ENCODE assay signal across 12 cellular contexts in genomic region chr12:99453831-99454538, GRCh38.
DNase-seq lines count a peak whose midpoint lies in the region; ATAC-seq, FAIRE-seq and TF ChIP-seq lines count a peak whose summit lies in the region.
"Had no signal": no experiment of that assay in that cellular context is flagged by ENCODE, and none has a peak within 500 bp of the region (broad histone marks: within the 10 kb centered on the region; RNA-seq: fewer than 3 reads in every experiment).

No MANE protein-coding gene starts in this region.

- H3K4me1 Mint-ChIP-seq in activated CD4-positive, alpha-beta memory T cell treated with anti-CD3 and anti-CD28 coated beads for 36 hours (ENCODE audit: low read depth): no peaks in the 10 kb centered on the region
- H3K4me1 Mint-ChIP-seq: immature natural killer cell; stimulated activated memory B cell treated with anti-CD40 and anti-IgM and Interleukin-4, amounts not matched to agents 10 μg/mL and 1 μg/mL and 100 μg/mL, for 72 hours had no signal

- H3K4me3 Mint-ChIP-seq in activated CD4-positive, alpha-beta memory T cell treated with anti-CD3 and anti-CD28 coated beads for 36 hours: no peak overlapping the region
- H3K4me3 Mint-ChIP-seq: activated T-cell treated with anti-CD3 and anti-CD28 coated beads, Interleukin-2, amount 50 U/mL, for 24 hours; immature natural killer cell; stimulated activated memory B cell treated with anti-CD40 and anti-IgM and Interleukin-4, amounts not matched to agents 10 μg/mL and 1 μg/mL and 100 μg/mL, for 72 hours had no signal

- CTCF ChIA-PET in activated CD4-positive, alpha-beta memory T cell treated with anti-CD3 and anti-CD28 coated beads for 36 hours (lab: Charles Lee): no interaction called here

- TF ChIP-seq POLR2A in H54 (IDR thresholded peaks at IDR 0.05; ENCODE audit: low read depth, low read length): no peak

- no peaks in the 10 kb centered on the region for H3K27me3 Mint-ChIP-seq in activated CD4-positive, alpha-beta memory T cell treated with anti-CD3 and anti-CD28 coated beads for 36 hours
- H3K27me3 Mint-ChIP-seq: activated T-cell treated with anti-CD3 and anti-CD28 coated beads, Interleukin-2, amount 50 U/mL, for 24 hours; stimulated activated memory B cell treated with anti-CD40 and anti-IgM and Interleukin-4, amounts not matched to agents 10 μg/mL and 1 μg/mL and 100 μg/mL, for 72 hours had no signal

- intact Hi-C loops in activated CD4-positive, alpha-beta memory T cell treated with anti-CD3 and anti-CD28 coated beads for 36 hours (cut with micrococcal nuclease): no loop called here

- DNase-seq in myocyte (ENCODE audit: low read depth) (peak; percentile 9), H54 (ENCODE audit: insufficient read length, low spot score) (no peak), EL (no peak), mucosa of gallbladder (ENCODE audit: low spot score) (no peak)
- DNase-seq in activated CD4-positive, alpha-beta memory T cell treated with anti-CD3 and anti-CD28 coated beads for 36 hours: no peak
- DNase-seq: activated T-cell treated with anti-CD3 and anti-CD28 coated beads, Interleukin-2, amount 50 U/mL, for 24 hours; immature natural killer cell; NCI-H2107 had no signal

- H3K9me3 Mint-ChIP-seq in activated CD4-positive, alpha-beta memory T cell treated with anti-CD3 and anti-CD28 coated beads for 36 hours: peaks cover 7% of the 10 kb centered on the region

- ATAC-seq in GM18873 (IDR thresholded peaks at IDR 0.05; ENCODE audit: low FRiP score, unreplicated experiment) (peak; percentile 58), HG02678 (IDR thresholded peaks at IDR 0.05; ENCODE audit: unreplicated experiment) (peak; percentile 65), HG03575 (IDR thresholded peaks at IDR 0.05; ENCODE audit: extremely low read depth, insufficient number of reproducible peaks, low FRiP score, unreplicated experiment) (peak; percentile 35)
- ATAC-seq: stimulated activated memory B cell treated with anti-CD40 and anti-IgM and Interleukin-4, amounts not matched to agents 10 μg/mL and 1 μg/mL and 100 μg/mL, for 72 hours had no signal

- no peak for FAIRE-seq in H54 (lab: Jason Lieb, UNC)

- POLR2A ChIA-PET in activated CD4-positive, alpha-beta memory T cell treated with anti-CD3 and anti-CD28 coated beads for 36 hours (lab: Charles Lee): no interaction called here

- no peak overlapping the region for H3K27ac Mint-ChIP-seq in activated CD4-positive, alpha-beta memory T cell treated with anti-CD3 and anti-CD28 coated beads for 36 hours
- H3K27ac Mint-ChIP-seq: activated T-cell treated with anti-CD3 and anti-CD28 coated beads, Interleukin-2, amount 50 U/mL, for 24 hours; immature natural killer cell; stimulated activated memory B cell treated with anti-CD40 and anti-IgM and Interleukin-4, amounts not matched to agents 10 μg/mL and 1 μg/mL and 100 μg/mL, for 72 hours had no signal

- H3K36me3 Mint-ChIP-seq in activated CD4-positive, alpha-beta memory T cell treated with anti-CD3 and anti-CD28 coated beads for 36 hours: no peaks in the 10 kb centered on the region
- H3K36me3 Mint-ChIP-seq: stimulated activated memory B cell treated with anti-CD40 and anti-IgM and Interleukin-4, amounts not matched to agents 10 μg/mL and 1 μg/mL and 100 μg/mL, for 72 hours had no signal
